ENCODE assay signal across 14 cellular contexts in the genomic region with DNA sequence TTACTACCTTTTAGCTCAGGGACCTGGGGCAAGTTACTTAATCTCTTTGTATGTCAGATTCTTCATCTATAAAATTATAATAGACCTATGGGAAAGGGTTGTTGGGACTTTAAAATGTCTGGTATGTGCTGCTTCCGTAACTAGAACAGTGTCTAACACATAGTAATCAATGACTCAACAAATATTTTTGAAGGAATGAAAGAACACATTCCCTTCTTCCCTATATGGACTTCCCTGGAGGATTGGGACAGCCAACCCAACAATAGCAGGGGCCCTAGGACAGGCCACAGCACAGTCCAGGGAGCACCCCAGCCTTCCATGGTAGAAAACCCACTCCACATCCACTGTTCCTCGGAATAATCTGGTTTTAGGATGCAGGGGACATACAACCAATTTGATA. TPM values are rescaled to one million over a fixed set of nuclear protein-coding genes. Genes with fewer than 3 reads are reported as not detected.
DNase-seq lines count a peak whose midpoint lies in the region; TF ChIP-seq lines count a peak whose summit lies in the region.
"Had no signal": no experiment of that assay in that cellular context is flagged by ENCODE, and none has a peak within 500 bp of the region (broad histone marks: within the 10 kb centered on the region; RNA-seq: fewer than 3 reads in every experiment).

No MANE protein-coding gene starts in this region.

- peaks cover 42% of the 10 kb centered on the region for H3K4me1 ChIP-seq in mesodermal cell (ENCODE audit: control insufficient read depth, insufficient read depth, low read length, poor library complexity, severe bottlenecking)

- H3K27ac ChIP-seq in AG04450 (ENCODE audit: low read depth, low read length) (peak overlapping the region; percentile 81), cingulate gyrus (ENCODE audit: low read depth, low read length) (peak overlapping the region; percentile 35), mesodermal cell (ENCODE audit: low read depth, low read length, severe bottlenecking) (peak overlapping the region; percentile 76)

- peak; percentile 80 for DNase-seq in AG04450 (ENCODE audit: low read depth, low spot score)
- peak; percentile 85 for DNase-seq in LHCN-M2 (ENCODE audit: low read depth)
- DNase-seq in NCI-H446 (lab: John Stamatoyannopoulos, UW): no peak
- DNase-seq in stimulated activated naive CD4-positive, alpha-beta T cell (lab: John Stamatoyannopoulos, UW): no peak
- DNase-seq in NCI-H1092 (lab: John Stamatoyannopoulos, UW): no peak
- DNase-seq in stimulated activated CD4-positive, alpha-beta T cell treated with anti-CD3 and anti-CD28 coated beads, Interleukin-1b, Interleukin-23, amount 100 ng/mL, for 48 hours: no peak
- DNase-seq: activated CD4-positive, alpha-beta memory T cell treated with anti-CD3 and anti-CD28 coated beads, Interleukin-2, amount 10 ng/mL, durations not matched to agents 7 days and 5 days; CD4-positive, alpha-beta memory T cell; H9; NCI-H2081; small intestine; stimulated activated naive CD8-positive, alpha-beta T cell treated with anti-CD3 and anti-CD28 coated beads, Interleukin-15, Interleukin-2, amounts not matched to agents 100 U/mL and 50 U/mL, for 24 hours had no signal

- POLR2A ChIA-PET in AG04450 (lab: Yijun Ruan, JAX): no interaction called here

- no peaks in the 10 kb centered on the region; the same call in 1 of the 2 replicates for H3K9me3 ChIP-seq in AG04450 (ENCODE audit: control insufficient read depth, insufficient read depth, low read length)
- no peaks in the 10 kb centered on the region for H3K9me3 ChIP-seq in mesodermal cell (ENCODE audit: control insufficient read depth, low read length)

- H3K27me3 ChIP-seq in AG04450 (ENCODE audit: control insufficient read depth, insufficient read depth, low read length): no peaks in the 10 kb centered on the region

- WGBS in mesodermal cell (ENCODE audit: insufficient coverage in 2 of 2), 2 experiments: no CpG with 5 or more reads among the region's 2 CpGs

- no peaks in the 10 kb centered on the region for H3K36me3 ChIP-seq in mesodermal cell (ENCODE audit: control insufficient read depth, insufficient read depth, low read length)

- CTCF ChIA-PET in AG04450 (lab: Charles Lee): interaction anchor here (0.6 to 1.4 kb wide), 2 partner anchors 11 to 233 kb away, joined by 3 read pairs; no protein-coding TSS in a partner anchor

- H3K4me3 ChIP-seq in AG04450 (ENCODE audit: low read depth, low read length) (no peak overlapping the region), mesodermal cell (ENCODE audit: extremely low read depth, insufficient read depth, low read length, poor library complexity, severe bottlenecking) (no peak overlapping the region)

- TF ChIP-seq CTCF in AG04450 (IDR thresholded peaks at IDR 0.05; ENCODE audit: low read depth, low read length): no peak

RNA-seq across cellular contexts. Expression of gene TPD52L1, which starts 50.7 kb away (rescaled TPM):
- 10.9 and 11.1 TPM in 2 replicates for polyA plus RNA-seq in AG04450 (2011; rRNA removed)
- polyA minus RNA-seq in AG04450 (2011; rRNA and poly(A)+ RNA removed): 4.3 and 4.5 TPM in 2 replicates
- 0.83 and 1.5 TPM in 2 replicates for total RNA-seq in LHCN-M2 (2014; rRNA removed)
- polyA plus RNA-seq in LHCN-M2 (2012): 12.7 TPM
- 17.9 TPM for polyA plus RNA-seq in mesodermal cell (2013, experiment 1 of 2)
- 16.7 TPM for polyA plus RNA-seq in mesodermal cell (2013, experiment 2 of 2)
- total RNA-seq: activated CD4-positive, alpha-beta memory T cell treated with anti-CD3 and anti-CD28 coated beads, Interleukin-2, amount 10 ng/mL, durations not matched to agents 7 days and 5 days had no signal

Comparison
In these comparisons a context has a peak if more than half of its experiments do, and no peak if none do; other contexts are left out.
1. DNase-seq: peak in AG04450 (single experiment) and LHCN-M2 (single experiment); none in NCI-H446 (0 of 2), stimulated activated naive CD4-positive, alpha-beta T cell (0 of 6), NCI-H1092 (single experiment) and stimulated activated CD4-positive, alpha-beta T cell treated with anti-CD3 and anti-CD28 coated beads, Interleukin-1b, Interleukin-23, amount 100 ng/mL, for 48 hours (single experiment).
2. Peak in every context shown above with its lines, with median percentiles within 50 percentile points of each other: H3K27ac ChIP-seq.